In the genomic region with DNA sequence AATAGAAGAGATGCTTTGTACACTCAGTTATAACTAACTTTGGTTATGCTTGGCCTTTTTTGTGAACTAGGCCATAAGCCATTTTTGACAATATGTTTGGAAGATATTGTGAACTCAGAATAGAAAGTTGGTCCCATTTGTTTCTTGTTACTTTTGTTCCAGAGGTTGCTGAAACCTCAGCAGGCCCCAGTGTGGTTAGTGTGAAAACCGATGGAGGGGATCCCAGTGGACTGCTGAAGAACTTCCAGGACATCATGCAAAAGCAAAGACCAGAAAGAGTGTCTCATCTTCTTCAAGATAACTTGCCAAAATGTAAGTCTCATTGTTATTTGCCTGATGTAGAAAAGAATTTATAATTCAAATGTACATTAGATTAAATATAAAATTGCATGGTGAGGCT, we compare ENCODE assay signal across 18 cellular contexts. TPM values are rescaled to one million over a fixed set of nuclear protein-coding genes. Genes with fewer than 3 reads are reported as not detected.
"Had no signal": no experiment of that assay in that cellular context is flagged by ENCODE, and none has a peak within 500 bp of the region (broad histone marks: within the 10 kb centered on the region; RNA-seq: fewer than 3 reads in every experiment).

No MANE protein-coding gene starts in this region.

- H3K27ac Mint-ChIP-seq: memory B cell had no signal

- ATAC-seq: naive thymus-derived CD4-positive, alpha-beta T cell had no signal

- DNase-seq: activated CD4-positive, alpha-beta T cell treated with anti-CD3 and anti-CD28 coated beads, Interleukin-2, amount 50 U/mL, for 4 hours; activated CD4-positive, CD25-positive, alpha-beta regulatory T cell treated with anti-CD3 and anti-CD28 coated beads, Interleukin-2, amount 50 U/mL, for 72 hours; activated T-cell treated with anti-CD3 and anti-CD28 coated beads, Interleukin-2, amount 50 U/mL, for 48 hours; dorsolateral prefrontal cortex; hippocampal formation; naive thymus-derived CD4-positive, alpha-beta T cell; stimulated activated CD4-positive, alpha-beta T cell treated with anti-CD3 and anti-CD28 coated beads, Interleukin-15, amount 100 ng/mL, for 24 hours; stimulated activated CD4-positive, alpha-beta T cell treated with anti-CD3 and anti-CD28 coated beads, Interleukin-4, amount 100 ng/mL, for 1 hour; stimulated activated naive CD4-positive, alpha-beta T cell treated with Interleukin-2 at 50 U/mL for 16 hours; T-helper 1 cell; T1000 had no signal

- H3K4me3 ChIP-seq: dorsolateral prefrontal cortex, mucosa of descending colon, right atrium auricular region, skin epidermis, transverse colon, vagina had no signal

- H3K9me3 ChIP-seq: mucosa of descending colon, right atrium auricular region, transverse colon, vagina had no signal

- H3K27me3 Mint-ChIP-seq: memory B cell; naive thymus-derived CD4-positive, alpha-beta T cell had no signal

- H3K27me3 ChIP-seq: dorsolateral prefrontal cortex, right atrium auricular region, transverse colon, vagina had no signal

- H3K4me3 Mint-ChIP-seq: memory B cell; naive thymus-derived CD4-positive, alpha-beta T cell had no signal

- H3K9me3 Mint-ChIP-seq: memory B cell; naive thymus-derived CD4-positive, alpha-beta T cell had no signal

RNA-seq across cellular contexts. Expression of gene TLR9, which starts 21.7 kb away (rescaled TPM):
- total RNA-seq: left lobe of liver, right atrium auricular region, vagina had no signal
